ENCODE assay signal across 1 cellular context in the genomic region with DNA sequence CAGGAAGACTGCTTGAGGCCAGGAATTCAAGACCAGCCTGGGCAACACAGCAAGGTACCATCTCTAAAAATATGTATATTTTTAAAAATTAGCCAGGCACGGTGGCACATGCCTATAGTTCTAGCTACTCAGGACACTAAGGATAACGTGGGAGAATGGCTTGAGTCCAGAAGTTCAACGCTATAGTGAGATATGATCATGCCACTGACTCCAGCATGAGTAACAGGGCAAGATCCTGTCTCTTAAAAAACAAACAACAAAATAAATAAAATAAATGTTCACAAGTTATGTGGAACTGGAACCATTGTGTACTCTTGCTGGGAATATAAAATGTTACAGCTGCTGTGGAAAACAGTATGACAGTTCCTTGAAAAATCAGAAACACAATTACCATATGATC.
TF ChIP-seq lines count a peak whose summit lies in the region.

No MANE protein-coding gene starts in this region.

TF ChIP-seq in HepG2, 621 proteins besides CTCF, POLR2A, EP300 and RAD21 (continued from another document):
- TF ChIP-seq, protein P1, sequence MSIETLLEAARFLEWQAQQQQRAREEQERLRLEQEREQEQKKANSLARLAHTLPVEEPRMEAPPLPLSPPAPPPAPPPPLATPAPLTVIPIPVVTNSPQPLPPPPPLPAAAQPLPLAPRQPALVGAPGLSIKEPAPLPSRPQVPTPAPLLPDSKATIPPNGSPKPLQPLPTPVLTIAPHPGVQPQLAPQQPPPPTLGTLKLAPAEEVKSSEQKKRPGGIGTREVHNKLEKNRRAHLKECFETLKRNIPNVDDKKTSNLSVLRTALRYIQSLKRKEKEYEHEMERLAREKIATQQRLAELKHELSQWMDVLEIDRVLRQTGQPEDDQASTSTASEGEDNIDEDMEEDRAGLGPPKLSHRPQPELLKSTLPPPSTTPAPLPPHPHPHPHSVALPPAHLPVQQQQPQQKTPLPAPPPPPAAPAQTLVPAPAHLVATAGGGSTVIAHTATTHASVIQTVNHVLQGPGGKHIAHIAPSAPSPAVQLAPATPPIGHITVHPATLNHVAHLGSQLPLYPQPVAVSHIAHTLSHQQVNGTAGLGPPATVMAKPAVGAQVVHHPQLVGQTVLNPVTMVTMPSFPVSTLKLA (IDR thresholded peaks at IDR 0.05): no peak
- TF ChIP-seq, protein P2, sequence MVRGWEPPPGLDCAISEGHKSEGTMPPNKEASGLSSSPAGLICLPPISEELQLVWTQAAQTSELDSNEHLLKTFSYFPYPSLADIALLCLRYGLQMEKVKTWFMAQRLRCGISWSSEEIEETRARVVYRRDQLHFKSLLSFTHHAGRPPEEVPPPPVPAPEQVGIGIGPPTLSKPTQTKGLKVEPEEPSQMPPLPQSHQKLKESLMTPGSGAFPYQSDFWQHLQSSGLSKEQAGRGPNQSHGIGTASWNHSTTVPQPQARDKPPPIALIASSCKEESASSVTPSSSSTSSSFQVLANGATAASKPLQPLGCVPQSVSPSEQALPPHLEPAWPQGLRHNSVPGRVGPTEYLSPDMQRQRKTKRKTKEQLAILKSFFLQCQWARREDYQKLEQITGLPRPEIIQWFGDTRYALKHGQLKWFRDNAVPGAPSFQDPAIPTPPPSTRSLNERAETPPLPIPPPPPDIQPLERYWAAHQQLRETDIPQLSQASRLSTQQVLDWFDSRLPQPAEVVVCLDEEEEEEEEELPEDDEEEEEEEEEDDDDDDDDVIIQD (CRISPR knock-in tag; IDR thresholded peaks at IDR 0.05; ENCODE audit: low read depth): 0 out of 2 replicates have a peak, but pooled peaks have one; percentile 16
- TF ChIP-seq POGZ (CRISPR knock-in tag; IDR thresholded peaks at IDR 0.05) (no peak), TEAD3 (CRISPR knock-in tag; optimal IDR thresholded peaks at IDR 0.05; ENCODE audit: borderline replicate concordance) (peak; percentile 33), CHD4 (IDR thresholded peaks at IDR 0.05; ENCODE audit: borderline replicate concordance, low read length) (no peak), ZNF225 (CRISPR knock-in tag; IDR thresholded peaks at IDR 0.05) (no peak)
TF ChIP-seq in HepG2: peak in this region for 2.
